5 cellular contexts compared by ENCODE assay signal in the genomic region with DNA sequence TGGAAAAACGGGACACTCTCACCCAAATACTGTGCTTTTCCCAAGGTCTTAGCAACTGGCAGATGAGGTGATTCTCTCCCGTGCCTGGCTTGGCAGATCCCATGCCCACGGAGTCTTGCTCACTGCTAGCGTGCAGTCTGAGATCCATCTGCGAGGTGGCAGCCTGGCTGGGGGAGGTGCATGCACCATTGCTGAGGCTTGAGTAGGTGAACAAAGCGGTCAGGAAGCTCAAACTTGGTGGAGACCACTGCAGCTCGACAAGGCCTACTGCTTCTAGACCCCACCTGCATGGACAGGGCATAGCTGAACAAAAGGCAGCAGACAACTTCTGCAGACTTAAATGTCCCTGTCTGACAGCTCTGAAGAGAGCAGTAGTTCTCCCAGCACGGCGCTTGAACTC. TPM values are rescaled to one million over a fixed set of nuclear protein-coding genes. Genes with fewer than 3 reads are reported as not detected.
"Had no signal": no experiment of that assay in that cellular context is flagged by ENCODE, and none has a peak within 500 bp of the region (broad histone marks: within the 10 kb centered on the region; RNA-seq: fewer than 3 reads in every experiment).

No MANE protein-coding gene starts in this region.

RNA-seq across cellular contexts. Expression of gene VAX2, which starts 24.2 kb away (rescaled TPM):
- total RNA-seq: HT1080, K562 had no signal
- polyA plus RNA-seq: IgD-negative memory B cell, K562 had no signal

RNA-seq across cellular contexts. Expression of gene CD207, which starts 40.5 kb away (rescaled TPM):
- total RNA-seq: HT-29, HT1080, IMR-90, K562 had no signal
- polyA plus RNA-seq: IgD-negative memory B cell, IMR-90, K562 had no signal

RNA-seq across cellular contexts. Expression of gene CLEC4F, which starts 55.7 kb away (rescaled TPM):
- total RNA-seq: HT-29, HT1080, IMR-90, K562 had no signal
- polyA plus RNA-seq: IgD-negative memory B cell, IMR-90, K562 had no signal

RNA-seq across cellular contexts. Expression of gene ATP6V1B1, which starts 59.6 kb away (rescaled TPM):
- total RNA-seq: HT1080, IMR-90, K562 had no signal
- polyA plus RNA-seq: IgD-negative memory B cell, K562 had no signal
